In genomic region chr6:3227363-3228045, GRCh38 we compare ENCODE assay signal across 1 cellular context.
TF ChIP-seq lines count a peak whose summit lies in the region.

Gene TUBB2B, minus strand, starts transcription at chr6:3227653. Its CDS starts 110 bp downstream, at chr6:3227543.

TF ChIP-seq in HepG2, 621 proteins besides CTCF, POLR2A, EP300 and RAD21 (continued from another document and continues in another):
- TF ChIP-seq TFDP1 (CRISPR knock-in tag; IDR thresholded peaks at IDR 0.05; ENCODE audit: borderline replicate concordance) (0 out of 2 replicates have a peak, but pooled peaks have one; percentile 40), MIER3 (CRISPR knock-in tag; IDR thresholded peaks at IDR 0.05; ENCODE audit: borderline replicate concordance) (no peak), UBTF (CRISPR knock-in tag; IDR thresholded peaks at IDR 0.05) (no peak; the same call in 1 of the 2 replicates), BATF2 (CRISPR knock-in tag; IDR thresholded peaks at IDR 0.05) (no peak), ZBTB44 (CRISPR knock-in tag; IDR thresholded peaks at IDR 0.05) (no peak), ZNF160 (CRISPR knock-in tag; IDR thresholded peaks at IDR 0.05) (no peak), MXI1 (IDR thresholded peaks at IDR 0.05; ENCODE audit: borderline replicate concordance, low read depth, low read length) (no peak), PRDM4 (CRISPR knock-in tag; IDR thresholded peaks at IDR 0.05; ENCODE audit: borderline replicate concordance) (no peak), KDM5A (IDR thresholded peaks at IDR 0.05; ENCODE audit: borderline replicate concordance, low read length) (no peak), HOMEZ (CRISPR knock-in tag; IDR thresholded peaks at IDR 0.05; ENCODE audit: low read depth) (no peak), POLR2AphosphoS2 (IDR thresholded peaks at IDR 0.05; ENCODE audit: low read depth, low read length) (no peak), ZNF598 (CRISPR knock-in tag; IDR thresholded peaks at IDR 0.05; ENCODE audit: borderline replicate concordance) (no peak), PCBP1 (IDR thresholded peaks at IDR 0.05; ENCODE audit: borderline replicate concordance, low read depth, low read length) (0 out of 2 replicates have a peak, but pooled peaks have one; percentile 24), RXRA (CRISPR knock-in tag; IDR thresholded peaks at IDR 0.05) (no peak), FIP1L1 (IDR thresholded peaks at IDR 0.05; ENCODE audit: borderline replicate concordance, insufficient read depth, low read depth, low read length) (no peak), SIX1 (CRISPR knock-in tag; IDR thresholded peaks at IDR 0.05; ENCODE audit: borderline replicate concordance) (no peak), FOSL1 (CRISPR knock-in tag; IDR thresholded peaks at IDR 0.05; ENCODE audit: borderline replicate concordance) (no peak), SP4 (CRISPR knock-in tag; IDR thresholded peaks at IDR 0.05) (no peak), HNF1B (CRISPR knock-in tag; IDR thresholded peaks at IDR 0.05) (peak; percentile 20; the same call in 1 of the 2 replicates), U2AF1 (optimal IDR thresholded peaks at IDR 0.05; ENCODE audit: low read depth, low read length) (no peak), ZFP82 (CRISPR knock-in tag; IDR thresholded peaks at IDR 0.05; ENCODE audit: borderline replicate concordance) (peak; percentile 53; the same call in 1 of the 2 replicates), PLSCR1 (CRISPR knock-in tag; IDR thresholded peaks at IDR 0.05; ENCODE audit: borderline replicate concordance) (no peak), PITX1 (CRISPR knock-in tag; IDR thresholded peaks at IDR 0.05) (no peak), ZNF468 (CRISPR knock-in tag; IDR thresholded peaks at IDR 0.05) (no peak), NFIC (IDR thresholded peaks at IDR 0.05; ENCODE audit: low read length) (no peak), SIN3A (IDR thresholded peaks at IDR 0.05; ENCODE audit: borderline replicate concordance, low read depth, low read length) (peak; percentile 52; the same call in 1 of the 2 replicates), MZF1 (CRISPR knock-in tag; IDR thresholded peaks at IDR 0.05; ENCODE audit: borderline replicate concordance) (no peak), ZNF737 (CRISPR knock-in tag; IDR thresholded peaks at IDR 0.05; ENCODE audit: borderline replicate concordance) (no peak), ZNF724P (CRISPR knock-in tag; IDR thresholded peaks at IDR 0.05; ENCODE audit: borderline replicate concordance) (no peak), ZNF678 (CRISPR knock-in tag; IDR thresholded peaks at IDR 0.05) (0 out of 2 replicates have a peak, but pooled peaks have one; percentile 39), ZBTB49 (CRISPR knock-in tag; IDR thresholded peaks at IDR 0.05; ENCODE audit: borderline replicate concordance) (no peak), SETDB1 (CRISPR knock-in tag; IDR thresholded peaks at IDR 0.05; ENCODE audit: borderline replicate concordance) (no peak), SATB2 (CRISPR knock-in tag; IDR thresholded peaks at IDR 0.05) (no peak), ZNF605 (CRISPR knock-in tag; IDR thresholded peaks at IDR 0.05) (0 out of 2 replicates have a peak, but pooled peaks have one; percentile 40), HDAC6 (IDR thresholded peaks at IDR 0.05; ENCODE audit: low read depth, low read length) (no peak), RBFOX2 (IDR thresholded peaks at IDR 0.05; ENCODE audit: low read depth, low read length) (peak; percentile 86), ZBTB39 (CRISPR knock-in tag; IDR thresholded peaks at IDR 0.05) (no peak), DRAP1 (CRISPR knock-in tag; IDR thresholded peaks at IDR 0.05) (0 out of 2 replicates have a peak, but pooled peaks have one; percentile 51), ATF7-NPFF (CRISPR knock-in tag; IDR thresholded peaks at IDR 0.05; ENCODE audit: low read depth) (no peak), MTA1 (CRISPR knock-in tag; IDR thresholded peaks at IDR 0.05; ENCODE audit: borderline replicate concordance) (no peak), ZNF335 (CRISPR knock-in tag; IDR thresholded peaks at IDR 0.05) (no peak), ZNF317 (CRISPR knock-in tag; IDR thresholded peaks at IDR 0.05) (no peak), ELK4 (CRISPR knock-in tag; IDR thresholded peaks at IDR 0.05; ENCODE audit: borderline replicate concordance) (no peak), ZFP37 (CRISPR knock-in tag; IDR thresholded peaks at IDR 0.05; ENCODE audit: borderline replicate concordance) (no peak)
